Comparison of ENCODE assay signal across 1 cellular context in the genomic region with DNA sequence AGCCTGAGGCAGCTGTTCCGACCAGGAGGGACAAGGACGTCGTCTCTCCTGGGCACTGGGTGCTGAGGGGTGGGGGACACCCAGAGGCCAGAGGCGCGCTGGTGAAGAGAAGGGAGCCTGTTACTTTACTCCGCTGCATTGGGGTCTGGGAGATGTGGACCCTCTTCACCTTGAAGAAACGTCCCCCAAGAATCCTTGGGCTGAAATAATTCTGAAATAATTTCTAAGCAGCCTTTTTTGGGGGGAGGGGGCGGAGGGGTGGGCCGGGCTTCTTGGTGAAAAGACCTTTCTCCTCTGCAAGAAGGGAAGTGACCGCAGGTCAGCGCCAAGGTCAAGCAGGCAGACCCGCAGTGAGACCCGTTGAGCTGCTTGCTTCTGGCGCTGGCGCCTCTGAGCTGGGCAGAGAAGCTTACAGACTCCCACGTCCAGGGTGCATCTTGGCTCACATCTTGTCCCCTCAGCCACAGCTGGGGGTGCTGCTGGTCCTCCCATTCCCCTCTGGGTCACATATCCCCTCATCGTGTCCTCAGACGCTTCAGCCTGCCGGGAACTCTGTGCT.
TF ChIP-seq lines count a peak whose summit lies in the region.

No MANE protein-coding gene starts in this region.

TF ChIP-seq in IMR-90, 13 proteins besides CTCF, POLR2A, EP300 and RAD21:
- TF ChIP-seq, protein P1, sequence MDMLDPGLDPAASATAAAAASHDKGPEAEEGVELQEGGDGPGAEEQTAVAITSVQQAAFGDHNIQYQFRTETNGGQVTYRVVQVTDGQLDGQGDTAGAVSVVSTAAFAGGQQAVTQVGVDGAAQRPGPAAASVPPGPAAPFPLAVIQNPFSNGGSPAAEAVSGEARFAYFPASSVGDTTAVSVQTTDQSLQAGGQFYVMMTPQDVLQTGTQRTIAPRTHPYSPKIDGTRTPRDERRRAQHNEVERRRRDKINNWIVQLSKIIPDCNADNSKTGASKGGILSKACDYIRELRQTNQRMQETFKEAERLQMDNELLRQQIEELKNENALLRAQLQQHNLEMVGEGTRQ (IDR thresholded peaks at IDR 0.05; ENCODE audit: low read depth, low read length) = no peak
- TF ChIP-seq SMC3 (IDR thresholded peaks at IDR 0.05; ENCODE audit: low read depth, low read length) (no peak), FOS (IDR thresholded peaks at IDR 0.05; ENCODE audit: low read depth, low read length) (no peak), BHLHE40 (IDR thresholded peaks at IDR 0.05; ENCODE audit: low read depth, low read length) (no peak), MXI1 (IDR thresholded peaks at IDR 0.05; ENCODE audit: borderline replicate concordance, low read depth, low read length) (no peak), MAFK (IDR thresholded peaks at IDR 0.05; ENCODE audit: low read depth, low read length) (no peak), CHD1 (IDR thresholded peaks at IDR 0.05; ENCODE audit: low read depth, low read length) (no peak), CEBPB (IDR thresholded peaks at IDR 0.05; ENCODE audit: low read depth, low read length) (no peak), RFX5 (IDR thresholded peaks at IDR 0.05; ENCODE audit: low read depth, low read length) (no peak), MAZ (IDR thresholded peaks at IDR 0.05; ENCODE audit: borderline replicate concordance, low read depth, low read length) (no peak), NFE2L2 (IDR thresholded peaks at IDR 0.05; ENCODE audit: low read depth, low read length) (no peak), RCOR1 (IDR thresholded peaks at IDR 0.05; ENCODE audit: insufficient replicate concordance, low read length) (no peak)
- TF ChIP-seq, protein P2, sequence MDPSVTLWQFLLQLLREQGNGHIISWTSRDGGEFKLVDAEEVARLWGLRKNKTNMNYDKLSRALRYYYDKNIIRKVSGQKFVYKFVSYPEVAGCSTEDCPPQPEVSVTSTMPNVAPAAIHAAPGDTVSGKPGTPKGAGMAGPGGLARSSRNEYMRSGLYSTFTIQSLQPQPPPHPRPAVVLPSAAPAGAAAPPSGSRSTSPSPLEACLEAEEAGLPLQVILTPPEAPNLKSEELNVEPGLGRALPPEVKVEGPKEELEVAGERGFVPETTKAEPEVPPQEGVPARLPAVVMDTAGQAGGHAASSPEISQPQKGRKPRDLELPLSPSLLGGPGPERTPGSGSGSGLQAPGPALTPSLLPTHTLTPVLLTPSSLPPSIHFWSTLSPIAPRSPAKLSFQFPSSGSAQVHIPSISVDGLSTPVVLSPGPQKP (IDR thresholded peaks at IDR 0.05; ENCODE audit: borderline replicate concordance, low read depth, low read length) = no peak
